Comparison of ENCODE assay signal across 9 cellular contexts in the genomic region with DNA sequence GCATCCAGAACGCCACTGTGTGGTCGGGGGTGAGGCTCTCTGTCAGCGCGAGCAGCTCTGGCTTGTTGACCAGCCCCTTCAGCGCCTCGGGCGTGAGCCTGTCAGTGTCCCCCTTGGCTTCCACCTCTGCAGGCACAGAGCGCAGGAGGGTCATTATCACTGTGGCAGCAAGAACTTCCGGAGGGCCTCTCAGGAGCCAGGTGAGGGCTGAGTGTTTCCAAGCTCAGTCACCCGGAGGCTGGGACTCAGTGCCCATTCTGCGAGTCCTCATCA.
"Had no signal": no experiment of that assay in that cellular context is flagged by ENCODE, and none has a peak within 500 bp of the region (broad histone marks: within the 10 kb centered on the region; RNA-seq: fewer than 3 reads in every experiment).

No MANE protein-coding gene starts in this region.

- ATAC-seq: GM23338, HCT116 had no signal

- H3K4me1 ChIP-seq: HAP-1 had no signal

- H3K4me3 ChIP-seq: GM23248, GM23338, HAP-1 had no signal

- H3K4me2 ChIP-seq: GM23338 had no signal

- H3K36me3 ChIP-seq: HAP-1 had no signal

- H3K9ac ChIP-seq: GM23248 had no signal

- H3K27ac ChIP-seq: GM23248 had no signal

- H2AFZ ChIP-seq: GM23248, GM23338 had no signal

- H3K9me3 ChIP-seq: HAP-1 had no signal

- H3K4me3 Mint-ChIP-seq: GM23338, H9, HFFc6 had no signal

- H3K9me3 Mint-ChIP-seq: GM23338, H9, HFFc6 had no signal

- DNase-seq: GM23248, GOT3, H7, H9, HCEC 1CT, HFFc6 had no signal

- H3K4me1 Mint-ChIP-seq: GM23338 had no signal

- H3K27ac Mint-ChIP-seq: GM23338, H9, HFFc6 had no signal
